In the genomic region with DNA sequence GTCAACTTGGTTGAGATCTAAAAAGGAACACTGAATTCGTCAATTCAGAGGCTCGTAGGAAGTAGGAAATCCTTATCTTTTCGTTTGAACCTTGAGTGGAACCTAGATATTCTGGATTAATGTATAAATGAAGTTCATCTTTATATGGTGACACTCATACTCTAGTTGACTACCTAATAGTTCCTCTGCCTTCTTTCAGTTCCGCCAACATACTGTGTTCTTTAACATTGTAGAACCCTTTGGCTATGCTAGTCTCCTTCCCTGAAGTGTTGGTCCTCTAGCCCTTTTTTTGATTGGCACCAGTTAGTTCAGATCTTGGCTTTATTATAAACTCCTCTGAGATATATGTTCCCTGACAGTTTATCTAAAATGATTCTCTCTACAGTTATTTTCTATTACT, we compare ENCODE assay signal across 9 cellular contexts. TPM values are rescaled to one million over a fixed set of nuclear protein-coding genes. Genes with fewer than 3 reads are reported as not detected.
A peak's percentile ranks its signal among the peaks of the same experiment; 100 is the strongest.
DNase-seq lines count a peak whose midpoint lies in the region; ATAC-seq and TF ChIP-seq lines count a peak whose summit lies in the region.
"Had no signal": no experiment of that assay in that cellular context is flagged by ENCODE, and none has a peak within 500 bp of the region (broad histone marks: within the 10 kb centered on the region; RNA-seq: fewer than 3 reads in every experiment).

No MANE protein-coding gene starts in this region.

- POLR2A ChIA-PET in PC-3 (lab: Charles Lee; ENCODE audit: unreplicated experiment) = no interaction called here

- intact Hi-C loops in PC-3 (cut with micrococcal nuclease) = loop anchor here (5.0 kb wide), 2 partner anchors 273 to 368 kb away; partner anchors contain the start of genes EXPH5 and POGLUT3

- no peaks in the 10 kb centered on the region for H3K9me2 ChIP-seq in PC-3 (replicated peaks; ENCODE audit: low read length)

- H3K4me1 ChIP-seq in PC-3 (ENCODE audit: insufficient read depth, low read length) = peaks cover 35% of the 10 kb centered on the region
- no peaks in the 10 kb centered on the region for H3K4me1 ChIP-seq in foreskin keratinocyte

- peaks cover 7% of the 10 kb centered on the region; the same call in 1 of the 2 replicates for H4K20me1 ChIP-seq in PC-3 (ENCODE audit: low read length)

- H3K4me2 ChIP-seq in PC-3 (ENCODE audit: low read length) = peak overlapping the region; percentile 83

- no peak for ATAC-seq in PC-3
- no peak for ATAC-seq in GM19463 (IDR thresholded peaks at IDR 0.05; ENCODE audit: unreplicated experiment)
- no peak for ATAC-seq in foreskin keratinocyte

- H3K4me3 ChIP-seq in GM12864 (ENCODE audit: low read depth, low read length) (peak overlapping the region; percentile 88), PC-3 (ENCODE audit: low read length) (peak overlapping the region; percentile 83), fibroblast of villous mesenchyme (ENCODE audit: low read depth, low read length) (peak overlapping the region; percentile 74), skeletal muscle cell (ENCODE audit: low read depth, low read length) (peak overlapping the region; percentile 74)

- TF ChIP-seq CTCF in GM12864 (IDR thresholded peaks at IDR 0.05; ENCODE audit: low read depth, low read length, missing control alignments) (no peak), PC-3 (conservative IDR thresholded peaks at IDR 0.05; ENCODE audit: low read depth, low read length) (no peak), fibroblast of villous mesenchyme (IDR thresholded peaks at IDR 0.05; ENCODE audit: insufficient read depth, low read depth, low read length) (no peak), foreskin keratinocyte (conservative IDR thresholded peaks at IDR 0.05) (no peak)

- H3K27ac ChIP-seq in PC-3 (ENCODE audit: low read length) (no peak overlapping the region), foreskin keratinocyte (no peak overlapping the region)

- H3F3A ChIP-seq in PC-3 (ENCODE audit: low read length, unreplicated experiment) = no peaks in the 10 kb centered on the region

- H2AFZ ChIP-seq in PC-3 (ENCODE audit: low read length) = no peak overlapping the region

- H3K9me3 ChIP-seq in PC-3 (ENCODE audit: low read length) = no peaks in the 10 kb centered on the region

- peaks cover 63% of the 10 kb centered on the region for H3K79me2 ChIP-seq in PC-3 (ENCODE audit: low read length)

- DNase-seq in GM12864 (ENCODE audit: low read depth) = no peak
- DNase-seq in PC-3 = no peak
- DNase-seq in fibroblast of villous mesenchyme (ENCODE audit: low read depth) = no peak
- no peak for DNase-seq in skeletal muscle cell (ENCODE audit: low read depth)
- DNase-seq in DMS53 treated with DMSO at 0.1 percent for 48 hours (lab: John Stamatoyannopoulos, UW; ENCODE audit: unreplicated experiment) = no peak
- DNase-seq in putamen (ENCODE audit: low spot score) = no peak
- DNase-seq in foreskin keratinocyte = no peak
- DNase-seq: NCI-H774 had no signal

- CTCF ChIA-PET in PC-3 (lab: Charles Lee) = no interaction called here

- peak overlapping the region; percentile 79; the same call in 1 of the 2 replicates for H3K9ac ChIP-seq in PC-3 (ENCODE audit: low read length)

- peaks cover 11% of the 10 kb centered on the region; the same call in 1 of the 2 replicates for H3K36me3 ChIP-seq in PC-3 (ENCODE audit: low read depth, low read length)

- no TSS peak for BruUV-seq in PC-3 (replicated peaks; lab: Mats Ljungman, UMichigan)

- H3K27me3 ChIP-seq in PC-3 (ENCODE audit: low read length) (no peaks in the 10 kb centered on the region), foreskin keratinocyte (no peaks in the 10 kb centered on the region)

RNA-seq across cellular contexts. Expression of gene ATM, which starts 1.5 kb away (rescaled TPM):
- total RNA-seq in PC-3 (2014; rRNA removed) (40.2 and 55.3 TPM in 2 replicates), fibroblast of villous mesenchyme (152 and 158 TPM in 2 replicates), foreskin keratinocyte (21.9 and 24.1 TPM in 2 replicates)
- polyA plus RNA-seq in foreskin keratinocyte = 4.9 and 6.5 TPM in 2 replicates

RNA-seq across cellular contexts. Expression of gene NPAT, which starts 1.9 kb away (rescaled TPM):
- total RNA-seq in PC-3 (2014; rRNA removed) (15.6 and 19.6 TPM in 2 replicates), fibroblast of villous mesenchyme (15.8 and 19.0 TPM in 2 replicates), foreskin keratinocyte (13.8 and 14.8 TPM in 2 replicates)
- polyA plus RNA-seq in foreskin keratinocyte = 2.2 and 2.5 TPM in 2 replicates
